In the genomic region with DNA sequence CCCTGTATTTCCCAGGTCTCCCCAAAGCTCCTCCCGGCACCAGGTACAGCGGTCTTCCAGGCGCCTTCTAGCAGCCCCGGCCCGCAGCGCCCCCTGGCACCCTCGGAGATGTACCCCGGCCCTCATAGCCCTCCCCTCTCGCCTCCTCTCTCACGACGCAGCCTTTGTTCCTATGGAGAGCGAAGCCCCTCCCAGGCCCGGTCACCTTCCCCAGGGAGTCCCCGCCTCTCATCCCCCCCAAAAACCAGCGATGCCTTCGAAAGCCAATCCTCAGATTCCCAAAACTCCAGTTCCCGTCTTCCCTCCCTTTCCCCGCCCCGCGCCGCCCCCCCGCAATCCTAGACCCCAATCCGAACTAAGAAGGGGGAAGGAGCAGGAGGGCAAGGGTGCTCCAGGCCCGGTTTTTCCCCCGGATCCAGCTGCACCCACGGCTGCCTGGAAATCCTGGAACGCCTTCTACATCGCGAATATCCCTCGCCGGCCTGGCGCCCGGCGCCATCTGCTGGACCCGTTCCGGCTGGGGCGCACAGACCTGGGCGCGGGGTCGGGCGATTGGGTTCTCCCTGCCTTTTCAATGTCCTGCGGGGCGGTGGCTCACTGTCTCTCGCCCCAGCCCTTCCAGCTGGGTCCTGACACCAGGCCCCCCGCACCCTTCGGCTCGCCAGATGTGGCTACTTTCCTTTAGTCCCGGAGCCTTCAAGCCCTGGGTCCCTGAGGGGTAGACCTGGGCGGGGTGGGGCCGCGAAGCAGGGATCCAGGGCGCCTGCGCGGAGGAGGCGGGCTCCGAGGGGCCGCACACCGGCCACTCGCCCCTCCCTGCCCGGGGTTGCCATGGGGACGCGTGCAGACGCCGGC, we compare ENCODE assay signal across 7 cellular contexts. TPM values are rescaled to one million over a fixed set of nuclear protein-coding genes. Genes with fewer than 3 reads are reported as not detected.
DNase-seq lines count a peak whose midpoint lies in the region; ATAC-seq and TF ChIP-seq lines count a peak whose summit lies in the region.

A gene with protein sequence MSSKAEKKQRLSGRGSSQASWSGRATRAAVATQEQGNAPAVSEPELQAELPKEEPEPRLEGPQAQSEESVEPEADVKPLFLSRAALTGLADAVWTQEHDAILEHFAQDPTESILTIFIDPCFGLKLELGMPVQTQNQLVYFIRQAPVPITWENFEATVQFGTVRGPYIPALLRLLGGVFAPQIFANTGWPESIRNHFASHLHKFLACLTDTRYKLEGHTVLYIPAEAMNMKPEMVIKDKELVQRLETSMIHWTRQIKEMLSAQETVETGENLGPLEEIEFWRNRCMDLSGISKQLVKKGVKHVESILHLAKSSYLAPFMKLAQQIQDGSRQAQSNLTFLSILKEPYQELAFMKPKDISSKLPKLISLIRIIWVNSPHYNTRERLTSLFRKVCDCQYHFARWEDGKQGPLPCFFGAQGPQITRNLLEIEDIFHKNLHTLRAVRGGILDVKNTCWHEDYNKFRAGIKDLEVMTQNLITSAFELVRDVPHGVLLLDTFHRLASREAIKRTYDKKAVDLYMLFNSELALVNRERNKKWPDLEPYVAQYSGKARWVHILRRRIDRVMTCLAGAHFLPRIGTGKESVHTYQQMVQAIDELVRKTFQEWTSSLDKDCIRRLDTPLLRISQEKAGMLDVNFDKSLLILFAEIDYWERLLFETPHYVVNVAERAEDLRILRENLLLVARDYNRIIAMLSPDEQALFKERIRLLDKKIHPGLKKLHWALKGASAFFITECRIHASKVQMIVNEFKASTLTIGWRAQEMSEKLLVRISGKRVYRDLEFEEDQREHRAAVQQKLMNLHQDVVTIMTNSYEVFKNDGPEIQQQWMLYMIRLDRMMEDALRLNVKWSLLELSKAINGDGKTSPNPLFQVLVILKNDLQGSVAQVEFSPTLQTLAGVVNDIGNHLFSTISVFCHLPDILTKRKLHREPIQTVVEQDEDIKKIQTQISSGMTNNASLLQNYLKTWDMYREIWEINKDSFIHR (N-terminal part only) (plus strand): TSS at position 844 of the 855 bp plus-strand sequence. CDS start 1,991 bp downstream, outside the sequence.

- POLR2A ChIA-PET in GM10248 (lab: Yijun Ruan, JAX): no interaction called here

- peaks cover 32% of the 10 kb centered on the region for H3K27me3 Mint-ChIP-seq in chondrocyte (ENCODE audit: low read depth)

- H3K9me3 Mint-ChIP-seq in chondrocyte (ENCODE audit: low read depth): no peaks in the 10 kb centered on the region

- no peak for ATAC-seq in HG02763 (IDR thresholded peaks at IDR 0.05; ENCODE audit: unreplicated experiment)

- H3K27ac ChIP-seq in skin epidermis: peak within 1 kb of the TSS in 14 of 21 experiments; percentile 0 to 67 (median 32)

- H3K36me3 Mint-ChIP-seq in chondrocyte (ENCODE audit: low read depth): no peaks in the 10 kb centered on the region

- H3K4me1 Mint-ChIP-seq in chondrocyte (ENCODE audit: low read depth): peaks cover 12% of the 10 kb centered on the region

- DNase-seq in GM10248 (ENCODE audit: extremely low spot score) (peak; percentile 71), NCI-H1105 (lab: John Stamatoyannopoulos, UW) (peak; percentile 99), SW480 (ENCODE audit: low spot score) (peak; percentile 95), chondrocyte (ENCODE audit: low spot score) (no peak), iris pigment epithelial cell (ENCODE audit: low read depth) (peak; percentile 78)

- TF ChIP-seq CTCF in GM10248 (IDR thresholded peaks at IDR 0.05; ENCODE audit: control extremely low read depth, extremely low read depth, low read depth, missing control alignments) (peak; percentile 39), chondrocyte (IDR thresholded peaks at IDR 0.05) (peak; percentile 78)

- peak within 1 kb of the TSS; percentile 39 to 47 (median 44) for H3K4me3 ChIP-seq in skin epidermis

- CTCF ChIA-PET in GM10248 (lab: Yijun Ruan, JAX): interaction anchor here (0.7 to 1.6 kb wide), 3 partner anchors 10 to 328 kb away, joined by 3 read pairs; no protein-coding TSS in a partner anchor

- H3K27ac Mint-ChIP-seq in chondrocyte (ENCODE audit: unreplicated experiment): peak within 1 kb of the TSS; percentile 68

- H3K4me3 Mint-ChIP-seq in chondrocyte (ENCODE audit: unreplicated experiment): peak within 1 kb of the TSS; percentile 87

RNA-seq across cellular contexts. Expression of the gene that starts here (rescaled TPM):
- not detected in 3 replicates for total RNA-seq in chondrocyte
